ENCODE assay signal across 8 cellular contexts in the genomic region with DNA sequence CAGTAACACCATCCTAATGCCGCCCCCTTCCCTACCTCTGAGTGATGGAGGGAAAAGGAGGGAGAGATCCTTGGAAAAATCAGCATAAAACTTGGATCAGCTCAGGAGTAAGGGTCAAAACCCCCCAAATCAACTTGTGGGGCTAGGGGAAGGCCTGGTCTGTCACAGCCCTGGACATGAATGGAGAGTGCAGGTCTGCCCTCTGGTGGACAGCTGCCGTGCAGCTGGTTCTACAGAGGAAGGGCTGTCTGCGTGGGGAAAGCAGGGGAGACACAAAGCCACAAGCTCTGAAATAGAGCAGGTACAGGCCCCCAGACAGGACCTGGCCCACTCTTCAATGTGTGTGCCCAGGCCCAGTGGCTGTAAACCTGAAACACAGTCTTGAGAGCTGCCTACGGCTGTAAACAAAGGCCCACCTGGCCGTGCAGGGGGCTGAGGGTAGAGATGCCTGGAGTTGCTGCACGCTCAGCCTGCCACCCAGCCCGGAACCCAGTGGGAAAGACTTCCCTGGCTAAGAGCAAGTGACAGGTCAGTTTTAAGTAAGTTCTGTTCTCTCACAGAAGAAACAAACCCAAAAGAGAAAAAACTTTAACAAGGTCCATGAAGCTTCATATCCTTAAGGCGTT. TPM values are rescaled to one million over a fixed set of nuclear protein-coding genes. Genes with fewer than 3 reads are reported as not detected.
DNase-seq lines count a peak whose midpoint lies in the region; ATAC-seq and TF ChIP-seq lines count a peak whose summit lies in the region.

No MANE protein-coding gene starts in this region.

- DNase-seq in G401 (ENCODE audit: low spot score) (peak; percentile 70), Karpas-422 (peak; percentile 83), WERI-Rb-1 (peak; percentile 64), mammary epithelial cell (peak; percentile 23), left lobe of liver (ENCODE audit: low spot score) (no peak), NCI-H2107 (lab: John Stamatoyannopoulos, UW) (no peak)
- DNase-seq in stimulated activated CD4-positive, alpha-beta T cell treated with anti-CD3 and anti-CD28 coated beads, TNF-alpha, amount 100 ng/mL, for 4 hours (ENCODE audit: low read depth in 3 of 3) = peak; percentile 20 to 31 (median 28)

- H3K9ac ChIP-seq in Karpas-422 (ENCODE audit: low read length) = no peak overlapping the region
- H3K9ac ChIP-seq in mammary epithelial cell (ENCODE audit: insufficient read depth, low read length) = no peak overlapping the region

- TF ChIP-seq CTCF in WERI-Rb-1 (IDR thresholded peaks at IDR 0.05; ENCODE audit: low read depth, low read length) (peak; percentile 95), mammary epithelial cell (conservative IDR thresholded peaks at IDR 0.05 in 1 of 2, IDR thresholded peaks at IDR 0.05 in 1 of 2; ENCODE audit: extremely low read depth in 1 of 2, insufficient read depth in 1 of 2, low read depth in 1 of 2, low read length in 2 of 2) (peak; percentile 85 to 90)

- H3K79me2 ChIP-seq in Karpas-422 (ENCODE audit: low read length) (no peaks in the 10 kb centered on the region; the same call in 1 of the 2 replicates), mammary epithelial cell (ENCODE audit: insufficient read depth, low read length) (no peaks in the 10 kb centered on the region)

- in situ Hi-C loops in G401 (cut with HindIII; ENCODE audit: low sequenced_read_pairs) (loop anchor here (5.0 kb wide), 1 partner anchor 135 kb away; no protein-coding TSS in a partner anchor), mammary epithelial cell (cut with MboI; ENCODE audit: low sequenced_read_pairs in 2 of 2) (loop anchor here (5.0 to 10.0 kb wide), 3 partner anchors 135 to 323 kb away; a partner anchor contains a TSS)

- H3K4me1 ChIP-seq in Karpas-422 (ENCODE audit: low read length) (peaks cover 24% of the 10 kb centered on the region), mammary epithelial cell (ENCODE audit: insufficient read depth, low read length) (no peaks in the 10 kb centered on the region)

- WGBS in mammary epithelial cell (ENCODE audit: low coverage, missing lambda C conversion rate) = 58% methylated on average over 8 of the region's 8 CpGs

- dilution Hi-C loops in mammary epithelial cell (cut with HindIII; ENCODE audit: low sequenced_read_pairs) = loop anchor here (5.0 kb wide), 3 partner anchors 75 to 260 kb away; no protein-coding TSS in a partner anchor

- H3K9me3 ChIP-seq in Karpas-422 (ENCODE audit: low read length) = no peaks in the 10 kb centered on the region
- no peaks in the 10 kb centered on the region for H3K9me3 ChIP-seq in WERI-Rb-1 (ENCODE audit: severe bottlenecking)
- H3K9me3 ChIP-seq in mammary epithelial cell (replicated peaks; ENCODE audit: insufficient read depth, low read length) = no peaks in the 10 kb centered on the region

- no TSS peak for BruUV-seq in mammary epithelial cell (replicated peaks; lab: Mats Ljungman, UMichigan)

- H4K20me1 ChIP-seq in Karpas-422 (ENCODE audit: insufficient read depth, low read depth, low read length) (peaks cover 10% of the 10 kb centered on the region; the same call in 1 of the 2 replicates), mammary epithelial cell (ENCODE audit: insufficient read depth, low read length) (no peaks in the 10 kb centered on the region)

- no peak overlapping the region for H3K4me2 ChIP-seq in Karpas-422 (ENCODE audit: low read depth, low read length, poor library complexity, severe bottlenecking)
- H3K4me2 ChIP-seq in mammary epithelial cell (ENCODE audit: insufficient read depth, low read depth, low read length) = no peak overlapping the region

- no peak overlapping the region for H3K27ac ChIP-seq in Karpas-422 (ENCODE audit: low read length)
- H3K27ac ChIP-seq in WERI-Rb-1 = no peak overlapping the region
- H3K27ac ChIP-seq in mammary epithelial cell (ENCODE audit: insufficient read depth, low read depth, low read length) = no peak overlapping the region

- peak; percentile 75 for ATAC-seq in left lobe of liver
- no peak for ATAC-seq in HG02610 (IDR thresholded peaks at IDR 0.05; ENCODE audit: unreplicated experiment)

- H3K9me2 ChIP-seq in Karpas-422 (replicated peaks; ENCODE audit: insufficient read depth, low read length) = no peaks in the 10 kb centered on the region

- H3K27me3 ChIP-seq in Karpas-422 (ENCODE audit: low read length) = no peaks in the 10 kb centered on the region
- H3K27me3 ChIP-seq in WERI-Rb-1 (ENCODE audit: insufficient read depth, low read depth, severe bottlenecking) = no peaks in the 10 kb centered on the region
- no peaks in the 10 kb centered on the region for H3K27me3 ChIP-seq in mammary epithelial cell (ENCODE audit: insufficient read depth, low read length)

- H3K36me3 ChIP-seq in Karpas-422 (ENCODE audit: insufficient read depth, low read length) = peaks cover 27% of the 10 kb centered on the region; the same call in 1 of the 2 replicates
- peaks cover 89% of the 10 kb centered on the region for H3K36me3 ChIP-seq in WERI-Rb-1
- H3K36me3 ChIP-seq in mammary epithelial cell (ENCODE audit: insufficient read depth, low read length) = peaks cover 13% of the 10 kb centered on the region

- H2AFZ ChIP-seq in Karpas-422 (ENCODE audit: low read length) (no peak overlapping the region), mammary epithelial cell (ENCODE audit: low read depth, low read length) (no peak overlapping the region)

- H3K4me3 ChIP-seq in Karpas-422 (ENCODE audit: low read length) = no peak overlapping the region
- no peak overlapping the region for H3K4me3 ChIP-seq in WERI-Rb-1 (ENCODE audit: low read depth, low read length)
- H3K4me3 ChIP-seq in mammary epithelial cell (replicated peaks in 1 of 3; ENCODE audit: insufficient read depth in 1 of 3, low read depth in 2 of 3, low read length in 3 of 3) = no peak overlapping the region

- CTCF ChIA-PET in mammary epithelial cell (lab: Charles Lee; ENCODE audit: low non-redundant PET) = interaction anchor here (0.7 kb wide), 1 partner anchor 137 kb away, joined by 4 read pairs; no protein-coding TSS in a partner anchor

- intact Hi-C loops in mammary epithelial cell (cut with micrococcal nuclease) = loop anchor here (1.0 to 5.0 kb wide), 2 partner anchors 195 to 259 kb away; no protein-coding TSS in a partner anchor

RNA-seq across cellular contexts. Expression of a gene that starts 16.4 kb away (rescaled TPM):
- total RNA-seq in G401 (2014; rRNA removed; shearing (Covaris generic)) = 18.6 and 32.8 TPM in 2 replicates
- total RNA-seq in Karpas-422 (2014; rRNA removed; shearing (Covaris generic); ENCODE audit: low replicate concordance) = 114 and 147 TPM in 2 replicates
- total RNA-seq in mammary epithelial cell (10 to 100 TPM; 52.7 to 58.7 TPM), left lobe of liver (32.3 TPM)
- polyA plus RNA-seq in mammary epithelial cell = 66.0 TPM
- 155 TPM for polyA minus RNA-seq in mammary epithelial cell

Comparison
In these comparisons a context has a peak if more than half of its experiments do, and no peak if none do; other contexts are left out.
1. DNase-seq: peak in G401 (single experiment), Karpas-422 (single experiment), WERI-Rb-1 (single experiment), mammary epithelial cell (single experiment) and stimulated activated CD4-positive, alpha-beta T cell treated with anti-CD3 and anti-CD28 coated beads, TNF-alpha, amount 100 ng/mL, for 4 hours (3 of 3); none in left lobe of liver (single experiment) and NCI-H2107 (single experiment).